7 cellular contexts compared by ENCODE assay signal in genomic region chr12:14803830-14804160, GRCh38. TPM values are rescaled to one million over a fixed set of nuclear protein-coding genes. Genes with fewer than 3 reads are reported as not detected.
DNase-seq lines count a peak whose midpoint lies in the region; ATAC-seq and TF ChIP-seq lines count a peak whose summit lies in the region.

No MANE protein-coding gene starts in this region.

- peaks cover 3% of the 10 kb centered on the region for H3K36me3 Mint-ChIP-seq in T-helper 17 cell (ENCODE audit: low read depth)

- H3K27ac Mint-ChIP-seq in T-helper 17 cell: no peak overlapping the region

- ATAC-seq in GM19351 (IDR thresholded peaks at IDR 0.05; ENCODE audit: unreplicated experiment) (peak; percentile 12), HG03064 (IDR thresholded peaks at IDR 0.05; ENCODE audit: low read depth, unreplicated experiment) (peak; percentile 15), T-helper 17 cell (peak; percentile 15)

- peaks cover 18% of the 10 kb centered on the region for H3K4me1 Mint-ChIP-seq in T-helper 17 cell

- in situ Hi-C loops in ACHN (cut with HindIII; ENCODE audit: low pct_ligation_motif_present, low pct_unique_long_range_greater_than_20kb, low sequenced_read_pairs): no loop called here

- H3K4me3 ChIP-seq in iPS-18c (ENCODE audit: insufficient read depth, low read depth, low read length) (peak overlapping the region; percentile 52), tibial artery (peak overlapping the region; percentile 83 to 94)

- peaks cover 6 to 9% (median 6%) of the 10 kb centered on the region in 3 donors for H3K36me3 ChIP-seq in tibial artery

- peak overlapping the region; percentile 86 to 95 for H3K27ac ChIP-seq in tibial artery

- H3K4me3 Mint-ChIP-seq in T-helper 17 cell: no peak overlapping the region

- DNase-seq in T-helper 17 cell (no peak), tibial artery (no peak), ACHN (no peak), SK-N-DZ (ENCODE audit: low spot score) (no peak)

- H3K4me1 ChIP-seq in tibial artery: peaks cover 0 to 19% (median 6%) of the 10 kb centered on the region in 4 donors

- intact Hi-C loops in tibial artery (cut with DNase I; ENCODE audit: low total_unique reads): no loop called here

- no peaks in the 10 kb centered on the region for H3K27me3 Mint-ChIP-seq in T-helper 17 cell

- H3K27me3 ChIP-seq in tibial artery: no peaks in the 10 kb centered on the region

- H3K9me3 ChIP-seq in T-helper 17 cell (ENCODE audit: control insufficient read depth, low read length, poor library complexity, severe bottlenecking): no peaks in the 10 kb centered on the region
- no peaks in the 10 kb centered on the region for H3K9me3 ChIP-seq in iPS-18c (ENCODE audit: control insufficient read depth, insufficient read depth, low read length)
- no peaks in the 10 kb centered on the region for H3K9me3 ChIP-seq in tibial artery

- no peak for TF ChIP-seq CTCF in tibial artery (IDR thresholded peaks at IDR 0.05)

RNA-seq across cellular contexts. Expression of gene C12orf60, which starts 0.3 kb away (rescaled TPM):
- under 1 TPM in 1 of 2 donors, not detected in 1; 0.27 TPM for total RNA-seq in T-helper 17 cell
- 5.9 and 11.2 TPM in 2 replicates for polyA plus RNA-seq in SK-N-DZ (2014; cell fraction: cytosol; rRNA removed)
- polyA plus RNA-seq in SK-N-DZ (2014; cell fraction: nucleus; rRNA removed): 3.7 and 7.7 TPM in 2 replicates

RNA-seq across cellular contexts. Expression of gene WBP11, which starts 0.5 kb away (rescaled TPM):
- 100 to 1,000 TPM; 124 to 129 TPM for total RNA-seq in T-helper 17 cell
- 33.6 and 38.0 TPM in 2 replicates for polyA plus RNA-seq in SK-N-DZ (2014; cell fraction: cytosol; rRNA removed)
- polyA plus RNA-seq in SK-N-DZ (2014; cell fraction: nucleus; rRNA removed): 16.0 and 17.9 TPM in 2 replicates

RNA-seq across cellular contexts. Expression of gene SMCO3, which starts 10.2 kb away (rescaled TPM):
- not detected for total RNA-seq in T-helper 17 cell
- not detected in 2 replicates for polyA plus RNA-seq in SK-N-DZ (2014; cell fraction: cytosol; rRNA removed)
- polyA plus RNA-seq in SK-N-DZ (2014; cell fraction: nucleus; rRNA removed): not detected in 2 replicates

RNA-seq across cellular contexts. Expression of gene ART4, which starts 39.5 kb away (rescaled TPM):
- total RNA-seq in T-helper 17 cell: under 1 TPM in 1 of 2 donors, not detected in 1; 0.05 TPM
- polyA plus RNA-seq in SK-N-DZ (2014; cell fraction: cytosol; rRNA removed): not detected in 2 replicates
- polyA plus RNA-seq in SK-N-DZ (2014; cell fraction: nucleus; rRNA removed): not detected in 2 replicates
